ENCODE assay signal across 9 cellular contexts in genomic region chr20:45336530-45337366, GRCh38. TPM values are rescaled to one million over a fixed set of nuclear protein-coding genes. Genes with fewer than 3 reads are reported as not detected.
DNase-seq lines count a peak whose midpoint lies in the region; ATAC-seq and TF ChIP-seq lines count a peak whose summit lies in the region.
"Had no signal": no experiment of that assay in that cellular context is flagged by ENCODE, and none has a peak within 500 bp of the region (broad histone marks: within the 10 kb centered on the region; RNA-seq: fewer than 3 reads in every experiment).

No MANE protein-coding gene starts in this region.

- H4K8ac ChIP-seq in trophoblast cell (ENCODE audit: low read depth, low read length) = no peak overlapping the region

- no peaks in the 10 kb centered on the region for H3K4me1 Mint-ChIP-seq in T-helper 17 cell

- no peak overlapping the region for H3K4me3 Mint-ChIP-seq in T-helper 17 cell

- peak overlapping the region; percentile 71 for H3K27ac Mint-ChIP-seq in T-helper 17 cell

- peak overlapping the region; percentile 60 for H2BK5ac ChIP-seq in trophoblast cell (ENCODE audit: low read depth, low read length, poor library complexity)

- H2BK120ac ChIP-seq in trophoblast cell (ENCODE audit: insufficient read depth, low read length, poor library complexity) = peak overlapping the region; percentile 29

- peaks cover 52% of the 10 kb centered on the region in 2 experiments for H3K4me1 ChIP-seq in trophoblast cell (ENCODE audit: control insufficient read depth in 1 of 2, insufficient read depth in 2 of 2, low read length in 2 of 2)

- WGBS in trophoblast cell (ENCODE audit: extremely low coverage, insufficient coverage, insufficient read length) = no CpG with 5 or more reads among the region's 11 CpGs

- H3K79me2 ChIP-seq in trophoblast cell (ENCODE audit: control insufficient read depth, insufficient read depth, low read length, poor library complexity) = peaks cover 34% of the 10 kb centered on the region

- H2AFZ ChIP-seq in trophoblast cell (ENCODE audit: insufficient read depth, low read length, poor library complexity) = no peak overlapping the region

- no peaks in the 10 kb centered on the region for H3K36me3 Mint-ChIP-seq in T-helper 17 cell (ENCODE audit: low read depth)

- no peaks in the 10 kb centered on the region for H3K27me3 ChIP-seq in trophoblast cell (ENCODE audit: insufficient read depth, low read length)

- ATAC-seq in T-helper 17 cell (no peak), HG02798 (IDR thresholded peaks at IDR 0.05; ENCODE audit: poor library complexity, unreplicated experiment) (no peak), GM21619 (IDR thresholded peaks at IDR 0.05; ENCODE audit: unreplicated experiment) (no peak)

- H2BK12ac ChIP-seq in trophoblast cell (ENCODE audit: low read length) = peak overlapping the region; percentile 61

- H4K91ac ChIP-seq in trophoblast cell (ENCODE audit: low read depth, low read length) = peak overlapping the region; percentile 71

- peaks cover 33% of the 10 kb centered on the region for H3K79me1 ChIP-seq in trophoblast cell (ENCODE audit: low read length)

- H3K9me3 ChIP-seq in T-helper 17 cell (ENCODE audit: control insufficient read depth, low read length, poor library complexity, severe bottlenecking) (no peaks in the 10 kb centered on the region), trophoblast cell (ENCODE audit: insufficient read depth, low read depth, low read length) (no peaks in the 10 kb centered on the region)

- H3K23ac ChIP-seq in trophoblast cell (ENCODE audit: low read length) = no peak overlapping the region

- peak overlapping the region; percentile 28 for H3K14ac ChIP-seq in trophoblast cell (ENCODE audit: low read length)

- DNase-seq in COLO668 (lab: John Stamatoyannopoulos, UW; ENCODE audit: unreplicated experiment) (peak; percentile 22), T-helper 17 cell (no peak), foreskin fibroblast (peak; percentile 96 to 97), trophoblast cell (peak; percentile 95 to 97), NCI-H2081 treated with DMSO at 0.1 percent for 48 hours (lab: John Stamatoyannopoulos, UW) (no peak)
- no peak for DNase-seq in effector CD8-positive, alpha-beta T cell (lab: John Stamatoyannopoulos, UW)
- DNase-seq: OCI-M1 had no signal

- H3K9ac ChIP-seq in trophoblast cell (ENCODE audit: low read length) = no peak overlapping the region

- H3K4me3 ChIP-seq in foreskin fibroblast (ENCODE audit: low read depth in 1 of 2, low read length in 2 of 2) (no peak overlapping the region), trophoblast cell (ENCODE audit: low read depth, low read length) (no peak overlapping the region)

- peaks cover 35 to 39% of the 10 kb centered on the region in 2 experiments for H3K36me3 ChIP-seq in trophoblast cell (ENCODE audit: control insufficient read depth in 1 of 2, insufficient read depth in 2 of 2, low read length in 2 of 2)

- peak overlapping the region; percentile 9 for H3K4me2 ChIP-seq in trophoblast cell (ENCODE audit: low read length)

- no peaks in the 10 kb centered on the region for H3K27me3 Mint-ChIP-seq in T-helper 17 cell

- H3K27ac ChIP-seq in trophoblast cell (ENCODE audit: low read depth, low read length) = peak overlapping the region; percentile 90

- peak overlapping the region; percentile 71 for H3K4ac ChIP-seq in trophoblast cell (ENCODE audit: low read depth, low read length)

- no peak overlapping the region for H4K12ac ChIP-seq in trophoblast cell (ENCODE audit: low read depth, low read length)

- H3K18ac ChIP-seq in trophoblast cell (ENCODE audit: low read length) = peak overlapping the region; percentile 60

- H2AK5ac ChIP-seq in trophoblast cell (ENCODE audit: low read length) = no peak overlapping the region

- no peak for TF ChIP-seq CTCF in foreskin fibroblast (IDR thresholded peaks at IDR 0.05; ENCODE audit: low read depth, low read length)

RNA-seq across cellular contexts. Expression of gene SDC4, which starts 11.5 kb away (rescaled TPM):
- total RNA-seq in T-helper 17 cell = 1 to 10 TPM; 2.7 to 5.3 TPM
- 89.9 and 90.3 TPM in 2 replicates for polyA plus RNA-seq in trophoblast cell (2013)

RNA-seq across cellular contexts. Expression of gene SYS1, which starts 26.2 kb away (rescaled TPM):
- total RNA-seq in T-helper 17 cell = 10 to 100 TPM; 93.3 to 99.5 TPM
- polyA plus RNA-seq in trophoblast cell (2013) = 14.7 and 15.0 TPM in 2 replicates

RNA-seq across cellular contexts. Expression of gene MATN4, which starts 28.6 kb away (rescaled TPM):
- not detected for total RNA-seq in T-helper 17 cell
- 0.10 and 0.12 TPM in 2 replicates for polyA plus RNA-seq in trophoblast cell (2013)

RNA-seq across cellular contexts. Expression of gene RBPJL, which starts 30.1 kb away (rescaled TPM):
- total RNA-seq in T-helper 17 cell = not detected
- not detected in 2 replicates for polyA plus RNA-seq in trophoblast cell (2013)

RNA-seq across cellular contexts. Expression of gene TP53TG5, which starts 41.4 kb away (rescaled TPM):
- total RNA-seq in T-helper 17 cell = not detected
- not detected in 2 replicates for polyA plus RNA-seq in trophoblast cell (2013)

Comparison
In these comparisons a context has a peak if more than half of its experiments do, and no peak if none do; other contexts are left out.
1. DNase-seq: peak in COLO668 (single experiment), foreskin fibroblast (2 of 2) and trophoblast cell (2 of 2); none in T-helper 17 cell (0 of 3), effector CD8-positive, alpha-beta T cell (single experiment) and NCI-H2081 treated with DMSO at 0.1 percent for 48 hours (single experiment).